In the genomic region with DNA sequence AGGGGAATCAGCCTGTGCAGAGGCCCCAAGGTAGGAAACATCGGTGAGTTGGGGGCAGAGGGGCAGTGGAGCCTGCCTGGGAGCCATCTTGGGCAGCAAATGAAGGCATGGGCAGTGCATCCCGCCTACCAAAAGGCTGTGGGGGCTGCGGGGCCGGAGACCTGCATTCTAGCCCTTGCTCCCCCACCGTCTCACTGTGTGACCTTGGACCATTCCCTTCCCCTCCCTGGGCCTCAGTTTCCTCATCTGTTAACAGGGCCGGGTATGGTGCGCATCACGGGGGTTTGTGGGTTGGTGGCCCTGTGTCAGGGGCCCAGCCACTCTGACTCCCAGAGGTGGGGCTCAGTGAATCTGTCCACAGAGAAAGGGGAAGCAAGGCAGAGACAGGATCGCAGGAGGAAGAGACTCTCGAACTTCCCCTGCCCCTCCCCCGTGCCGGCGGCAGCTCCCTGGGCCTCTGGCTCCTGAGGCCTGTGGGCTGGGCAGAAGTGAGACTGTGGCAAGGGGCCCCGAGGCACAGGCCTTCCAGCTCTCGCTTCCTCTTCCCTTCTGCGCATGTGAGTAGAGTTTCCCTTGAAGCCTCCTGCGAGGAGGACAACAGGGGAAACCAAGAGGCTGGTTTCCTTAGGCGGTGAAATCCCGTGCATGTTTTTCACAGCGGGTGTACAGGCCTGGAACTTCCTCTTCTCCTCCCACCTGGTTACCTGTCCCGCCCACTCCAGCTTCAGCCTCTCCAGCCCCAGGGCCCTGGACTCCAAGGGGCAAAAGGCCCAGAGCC, we compare ENCODE assay signal across 8 cellular contexts. TPM values are rescaled to one million over a fixed set of nuclear protein-coding genes. Genes with fewer than 3 reads are reported as not detected.
A peak's percentile ranks its signal among the peaks of the same experiment; 100 is the strongest.
DNase-seq lines count a peak whose midpoint lies in the region; ATAC-seq, FAIRE-seq and TF ChIP-seq lines count a peak whose summit lies in the region.

No MANE protein-coding gene starts in this region.

- no peaks in the 10 kb centered on the region for H3K36me3 ChIP-seq in HUES64 (ENCODE audit: insufficient read depth, low read length)
- no peaks in the 10 kb centered on the region for H3K36me3 ChIP-seq in H1 (ENCODE audit: control insufficient read depth in 2 of 4, insufficient read depth in 4 of 4, low read length in 3 of 4)
- no peaks in the 10 kb centered on the region for H3K36me3 ChIP-seq in neuronal stem cell (replicated peaks in 1 of 2; ENCODE audit: control insufficient read depth in 2 of 2, insufficient read depth in 2 of 2, low read length in 2 of 2)
- no peaks in the 10 kb centered on the region for H3K36me3 ChIP-seq in transverse colon

- no peak for FAIRE-seq in H1 (lab: Jason Lieb, UNC)

- CTCF ChIA-PET in CD4-positive, alpha-beta T cell (lab: Charles Lee), result interaction anchor here (0.6 kb wide), 1 partner anchor 28 kb away, joined by 4 read pairs; no protein-coding TSS in a partner anchor
- CTCF ChIA-PET in H1 (lab: Charles Lee; ENCODE audit: partially characterized antibody), result interaction anchor here (0.7 to 1.8 kb wide), 5 partner anchors 12 to 203 kb away, joined by 3 to 4 read pairs (median 4); no protein-coding TSS in a partner anchor

- H2AK5ac ChIP-seq in H1 (ENCODE audit: low read depth, low read length) (peak overlapping the region; percentile 99), neuronal stem cell (ENCODE audit: low read depth, low read length) (peak overlapping the region; percentile 2)

- no peaks in the 10 kb centered on the region for H3K27me3 ChIP-seq in CD4-positive, alpha-beta T cell (ENCODE audit: control insufficient read depth, insufficient read depth, low read length)
- H3K27me3 ChIP-seq in HUES64 (ENCODE audit: insufficient read depth, low read length) (no peaks in the 10 kb centered on the region), H1 (replicated peaks in 1 of 4; ENCODE audit: control insufficient read depth in 3 of 4, extremely low read depth in 1 of 4, insufficient read depth in 3 of 4, low read length in 3 of 4) (no peaks in the 10 kb centered on the region), neuronal stem cell (ENCODE audit: control insufficient read depth in 3 of 3, insufficient read depth in 3 of 3, low read depth in 1 of 3, low read length in 3 of 3) (no peaks in the 10 kb centered on the region), transverse colon (no peaks in the 10 kb centered on the region)

- no peaks in the 10 kb centered on the region for H3K9me3 Mint-ChIP-seq in CD4-positive, alpha-beta T cell
- no peaks in the 10 kb centered on the region for H3K9me3 Mint-ChIP-seq in activated CD4-positive, alpha-beta T cell treated with anti-CD3 and anti-CD28 coated beads, Interleukin-2, amount 10 ng/mL, durations not matched to agents 24 days and 14 days

- H2BK12ac ChIP-seq in H1 (ENCODE audit: low read depth, low read length), result peak overlapping the region; percentile 89; the same call in 1 of the 2 replicates
- no peak overlapping the region for H2BK12ac ChIP-seq in neuronal stem cell (ENCODE audit: low read length)

- H3K36me3 Mint-ChIP-seq in CD4-positive, alpha-beta T cell (ENCODE audit: low read depth), result no peaks in the 10 kb centered on the region
- H3K36me3 Mint-ChIP-seq in activated CD4-positive, alpha-beta T cell treated with anti-CD3 and anti-CD28 coated beads, Interleukin-2, amount 10 ng/mL, durations not matched to agents 24 days and 14 days (ENCODE audit: low read depth), result peaks cover 5% of the 10 kb centered on the region

- no peak for TF ChIP-seq CTCF in CD4-positive, alpha-beta T cell (IDR thresholded peaks at IDR 0.05)
- TF ChIP-seq CTCF in H1 (IDR thresholded peaks at IDR 0.05; ENCODE audit: control extremely low read depth in 1 of 3, insufficient read depth in 1 of 3, low read depth in 1 of 3, low read length in 3 of 3), result no peak
- TF ChIP-seq CTCF in transverse colon (IDR thresholded peaks at IDR 0.05), result no peak

- H4K91ac ChIP-seq in H1 (replicated peaks; ENCODE audit: insufficient read length, low read length) (peak overlapping the region; percentile 63), neuronal stem cell (ENCODE audit: low read depth, low read length, poor library complexity) (peak overlapping the region; percentile 77)

- H3K27ac ChIP-seq in CD4-positive, alpha-beta T cell (ENCODE audit: low read depth, low read length), result peak overlapping the region; percentile 81
- peak overlapping the region; percentile 72 for H3K27ac ChIP-seq in HUES64 (ENCODE audit: low read depth, low read length)
- peak overlapping the region; percentile 69 for H3K27ac ChIP-seq in H1 (ENCODE audit: low read depth, low read length)
- H3K27ac ChIP-seq in neuronal stem cell (replicated peaks; ENCODE audit: low read length), result peak overlapping the region; percentile 32
- peak overlapping the region; percentile 80 to 86 (median 83) for H3K27ac ChIP-seq in transverse colon

- ATAC-seq in CD4-positive, alpha-beta T cell (ENCODE audit: poor library complexity), result peak; percentile 67
- peak; percentile 91 for ATAC-seq in GM21381 (IDR thresholded peaks at IDR 0.05; ENCODE audit: unreplicated experiment)

- H3K18ac ChIP-seq in H1 (ENCODE audit: extremely low read depth, low read length), result peak overlapping the region; percentile 64
- H3K18ac ChIP-seq in neuronal stem cell (ENCODE audit: low read length), result peak overlapping the region; percentile 23

- H3K4me2 ChIP-seq in H1 (ENCODE audit: insufficient read depth in 1 of 2, low read depth in 2 of 2, low read length in 2 of 2) (peak overlapping the region in 1 of 2 experiments; percentile 18; a peak in 1 of 4 replicates), neuronal stem cell (ENCODE audit: insufficient read depth, low read length, poor library complexity, severe bottlenecking) (no peak overlapping the region)

- WGBS in HUES64, result 40% methylated on average over 21 of the region's 21 CpGs
- 58% methylated on average over 13 of the region's 21 CpGs; no CpG with 5 or more reads in 1 of the 2 experiments for WGBS in H1 (ENCODE audit: extremely low coverage in 1 of 2, insufficient coverage in 1 of 2, insufficient read length in 1 of 2, insufficient replicate concordance in 2 of 2, low coverage in 1 of 2, low lambda C conversion rate in 2 of 2, missing lambda C conversion rate in 1 of 2), 2 experiments
- WGBS in neuronal stem cell (ENCODE audit: extremely low coverage in 2 of 2, insufficient read length in 2 of 2, insufficient replicate concordance in 1 of 2), 2 donors, result no CpG with 5 or more reads among the region's 21 CpGs
- WGBS in transverse colon (ENCODE audit: low coverage in 1 of 2), 2 donors, result 43% methylated on average over 20 of the region's 21 CpGs; no CpG with 5 or more reads in 1 of the 2 donors

- TF ChIP-seq POLR2A in H1 (IDR thresholded peaks at IDR 0.05; ENCODE audit: control extremely low read depth in 1 of 2, low read depth in 2 of 2, low read length in 2 of 2), result peak in 1 of 2 experiments; percentile 30; a peak in 1 of 3 replicates
- peak; percentile 42 for TF ChIP-seq POLR2A in transverse colon (IDR thresholded peaks at IDR 0.05)

- peak in 1 of 2 experiments; percentile 8; a peak in 1 of 4 replicates for TF ChIP-seq RAD21 in H1 (IDR thresholded peaks at IDR 0.05 in 1 of 2, conservative IDR thresholded peaks at IDR 0.05 in 1 of 2; ENCODE audit: low read depth in 2 of 2, low read length in 2 of 2)

- no peak overlapping the region for H3K23ac ChIP-seq in H1 (ENCODE audit: insufficient read length)
- peak overlapping the region; percentile 14 for H3K23ac ChIP-seq in neuronal stem cell (ENCODE audit: low read depth, low read length, poor library complexity)

- no peak overlapping the region for H3K14ac ChIP-seq in H1 (ENCODE audit: insufficient read length)
- H3K14ac ChIP-seq in neuronal stem cell (ENCODE audit: low read length), result no peak overlapping the region

- 0 out of 4 replicates have a peak, but pooled peaks cover 0 to 2% of the 10 kb centered on the region in 2 experiments for H3K79me2 ChIP-seq in H1 (ENCODE audit: control insufficient read depth in 1 of 2, insufficient read depth in 2 of 2, low read length in 2 of 2)

- H4K5ac ChIP-seq in H1 (ENCODE audit: insufficient read length, low read depth, low read length), result peak overlapping the region; percentile 34

- H3K79me1 ChIP-seq in H1 (ENCODE audit: low read depth, low read length) (peaks cover 15% of the 10 kb centered on the region), neuronal stem cell (ENCODE audit: low read depth, low read length) (peaks cover 21% of the 10 kb centered on the region)

- H2BK120ac ChIP-seq in H1 (replicated peaks; ENCODE audit: low read depth, low read length) (peak overlapping the region; percentile 50), neuronal stem cell (ENCODE audit: low read depth, low read length) (peak overlapping the region; percentile 32)

- H3K27ac Mint-ChIP-seq in CD4-positive, alpha-beta T cell, result peak overlapping the region; percentile 97
- H3K27ac Mint-ChIP-seq in activated CD4-positive, alpha-beta T cell treated with anti-CD3 and anti-CD28 coated beads, Interleukin-2, amount 10 ng/mL, durations not matched to agents 24 days and 14 days, result peak overlapping the region; percentile 93

- no peaks in the 10 kb centered on the region for H3K9me3 ChIP-seq in CD4-positive, alpha-beta T cell (ENCODE audit: control insufficient read depth, low read length)
- H3K9me3 ChIP-seq in HUES64 (ENCODE audit: insufficient read depth, low read depth, low read length) (no peaks in the 10 kb centered on the region), H1 (ENCODE audit: insufficient read depth in 2 of 2, low read depth in 1 of 2, low read length in 1 of 2) (no peaks in the 10 kb centered on the region; a peak in 1 of 4 replicates), neuronal stem cell (replicated peaks in 1 of 2; ENCODE audit: control insufficient read depth in 2 of 2, insufficient read depth in 1 of 2, low read depth in 1 of 2, low read length in 2 of 2) (peaks cover 0 to 3% of the 10 kb centered on the region in 2 donors), transverse colon (no peaks in the 10 kb centered on the region)

- H2BK5ac ChIP-seq in H1 (ENCODE audit: low read depth, low read length) (peak overlapping the region; percentile 96; the same call in 1 of the 2 replicates), neuronal stem cell (ENCODE audit: low read length) (peak overlapping the region; percentile 40)

- H3K4ac ChIP-seq in H1 (replicated peaks; ENCODE audit: insufficient read length, low read depth, low read length) (peak overlapping the region; percentile 87), neuronal stem cell (ENCODE audit: low read length) (no peak overlapping the region)

- no peak overlapping the region for H3K56ac ChIP-seq in H1 (replicated peaks; ENCODE audit: insufficient read length, low read depth, low read length)

- H3K27me3 Mint-ChIP-seq in CD4-positive, alpha-beta T cell, result no peaks in the 10 kb centered on the region
- no peaks in the 10 kb centered on the region for H3K27me3 Mint-ChIP-seq in activated CD4-positive, alpha-beta T cell treated with anti-CD3 and anti-CD28 coated beads, Interleukin-2, amount 10 ng/mL, durations not matched to agents 24 days and 14 days

- intact Hi-C loops in CD4-positive, alpha-beta T cell (cut with DNase I, micrococcal nuclease), result no loop called here
- intact Hi-C loops in activated CD4-positive, alpha-beta T cell treated with anti-CD3 and anti-CD28 coated beads, Interleukin-2, amount 10 ng/mL, durations not matched to agents 24 days and 14 days (cut with micrococcal nuclease), result loop anchor here (1.0 to 5.0 kb wide), 5 partner anchors 21 to 166 kb away; a partner anchor contains a TSS
- intact Hi-C loops in transverse colon (cut with DNase I; ENCODE audit: low total_unique reads), result loop anchor here (5.0 kb wide), 1 partner anchor 147 kb away; a partner anchor contains a TSS

- in situ Hi-C loops in transverse colon (cut with MboI; ENCODE audit: low pct_ligation_motif_present in 1 of 4, low pct_unique_long_range_greater_than_20kb in 1 of 4, low sequenced_read_pairs in 3 of 4), result no loop called here

- H3K4me3 Mint-ChIP-seq in CD4-positive, alpha-beta T cell, result peak overlapping the region; percentile 67
- H3K4me3 Mint-ChIP-seq in activated CD4-positive, alpha-beta T cell treated with anti-CD3 and anti-CD28 coated beads, Interleukin-2, amount 10 ng/mL, durations not matched to agents 24 days and 14 days, result peak overlapping the region; percentile 68

- H3K4me1 ChIP-seq in HUES64 (ENCODE audit: insufficient read depth, low read length), result peaks cover 43% of the 10 kb centered on the region
- peaks cover 8 to 50% (median 36%) of the 10 kb centered on the region in 4 experiments for H3K4me1 ChIP-seq in H1 (replicated peaks in 1 of 4; ENCODE audit: control insufficient read depth in 3 of 4, insufficient read depth in 4 of 4, low read length in 3 of 4)
- H3K4me1 ChIP-seq in neuronal stem cell (ENCODE audit: control insufficient read depth in 2 of 2, insufficient read depth in 1 of 2, low read depth in 1 of 2, low read length in 2 of 2), result peaks cover 37 to 40% of the 10 kb centered on the region in 2 donors
- H3K4me1 ChIP-seq in transverse colon, result peaks cover 34 to 62% (median 43%) of the 10 kb centered on the region in 4 donors

- H3K4me3 ChIP-seq in HUES64 (ENCODE audit: low read length) (no peak overlapping the region), H1 (ENCODE audit: extremely low read depth in 1 of 4, insufficient read depth in 2 of 4, low read depth in 3 of 4, low read length in 4 of 4) (peak overlapping the region in 1 of 4 experiments; percentile 19; a peak in 1 of 8 replicates), neuronal stem cell (ENCODE audit: low read length in 2 of 2) (no peak overlapping the region), transverse colon (no peak overlapping the region)

- 0 out of 2 replicates have a peak overlapping the region, but pooled peaks have one; percentile 42 for H4K8ac ChIP-seq in H1 (ENCODE audit: extremely low read depth, insufficient read depth, low read length)
- H4K8ac ChIP-seq in neuronal stem cell (ENCODE audit: low read depth, low read length), result no peak overlapping the region

- H2AFZ ChIP-seq in H1 (ENCODE audit: low read length) (no peak overlapping the region; the same call in 1 of the 2 replicates), neuronal stem cell (ENCODE audit: low read length) (no peak overlapping the region)

- POLR2A ChIA-PET in CD4-positive, alpha-beta T cell (lab: Charles Lee), result interaction anchor here (0.8 to 1.7 kb wide), 9 partner anchors 25 to 174 kb away, joined by 3 to 12 read pairs (median 6); a partner anchor contains a TSS
- POLR2A ChIA-PET in H1 (lab: Charles Lee; ENCODE audit: partially characterized antibody), result interaction anchor here (0.6 to 4.8 kb wide), 4 partner anchors 10 to 146 kb away, joined by 3 to 29 read pairs (median 4); a partner anchor contains a TSS

- no peak; a peak in 1 of 3 replicates for TF ChIP-seq EP300 in H1 (IDR thresholded peaks at IDR 0.05; ENCODE audit: borderline replicate concordance in 1 of 2, low read depth in 2 of 2, low read length in 2 of 2)
- no peak for TF ChIP-seq EP300 in transverse colon (IDR thresholded peaks at IDR 0.05; ENCODE audit: low read depth)

- H2BK15ac ChIP-seq in H1 (ENCODE audit: low read length) (peak overlapping the region; percentile 33; the same call in 1 of the 2 replicates), neuronal stem cell (ENCODE audit: low read length) (peak overlapping the region; percentile 35)

- peaks cover 63% of the 10 kb centered on the region for H3K4me1 Mint-ChIP-seq in CD4-positive, alpha-beta T cell (ENCODE audit: low read depth)
- H3K4me1 Mint-ChIP-seq in activated CD4-positive, alpha-beta T cell treated with anti-CD3 and anti-CD28 coated beads, Interleukin-2, amount 10 ng/mL, durations not matched to agents 24 days and 14 days, result peaks cover 35% of the 10 kb centered on the region

- no peaks in the 10 kb centered on the region for H3K23me2 ChIP-seq in H1 (ENCODE audit: low read depth, low read length)

- H2BK20ac ChIP-seq in H1 (ENCODE audit: low read length), result peak overlapping the region; percentile 66; the same call in 1 of the 2 replicates

- DNase-seq in CD4-positive, alpha-beta T cell, result peak; percentile 35 to 63 (median 54)
- DNase-seq in activated CD4-positive, alpha-beta T cell treated with anti-CD3 and anti-CD28 coated beads, Interleukin-2, amount 10 ng/mL, durations not matched to agents 24 days and 14 days, result peak; percentile 92
- DNase-seq in H1 (ENCODE audit: low read depth in 1 of 2, low spot score in 2 of 2) (peak in 1 of 2 experiments; percentile 64), neuronal stem cell (ENCODE audit: low spot score) (no peak), transverse colon (peak; percentile 88), COLO829 (ENCODE audit: low spot score) (no peak)

- H3K9ac ChIP-seq in HUES64 (ENCODE audit: low read depth, low read length), result 0 out of 2 replicates have a peak overlapping the region, but pooled peaks have one; percentile 1
- no peak overlapping the region; a peak in 2 of 7 replicates for H3K9ac ChIP-seq in H1 (replicated peaks in 1 of 4; ENCODE audit: extremely low read depth in 1 of 4, low read depth in 3 of 4, low read length in 3 of 4)
- peak overlapping the region; percentile 36 for H3K9ac ChIP-seq in neuronal stem cell (ENCODE audit: low read depth, low read length, poor library complexity)

- no peaks in the 10 kb centered on the region for H4K20me1 ChIP-seq in H1 (replicated peaks in 1 of 2; ENCODE audit: control insufficient read depth in 1 of 2, insufficient read depth in 2 of 2, low read length in 2 of 2)

RNA-seq across cellular contexts. Expression of a gene that starts 42.9 kb away (rescaled TPM):
- 10 to 100 TPM; 38.0 to 38.2 TPM for total RNA-seq in CD4-positive, alpha-beta T cell
- polyA plus RNA-seq in HUES64 (2013, experiment 1 of 2), result 57.4 TPM
- polyA plus RNA-seq in HUES64 (2013, experiment 2 of 2), result 71.4 TPM
- 111 and 119 TPM in 2 replicates for total RNA-seq in activated CD4-positive, alpha-beta T cell treated with anti-CD3 and anti-CD28 coated beads, Interleukin-2, amount 10 ng/mL, durations not matched to agents 24 days and 14 days
- total RNA-seq in H1 (2021; fragmentation: NEBNext Ultra II Directional; extraction: Animal tissue kit (Norgen Biotek cat#: 25700)), result 64.2 and 64.6 TPM in 2 replicates
- 79.7 and 84.6 TPM in 2 replicates for polyA plus RNA-seq in H1 (2011; rRNA removed)
- 83.6 TPM for polyA plus RNA-seq in H1 (2011; cell fraction: cytosol; rRNA removed)
- polyA plus RNA-seq in H1 (2011; cell fraction: nucleus; rRNA removed), result 83.9 TPM
- polyA plus RNA-seq in H1 (2012, experiment 1 of 2), result 57.0 to 99.4 TPM (median 81.5 TPM) in 4 replicates
- polyA plus RNA-seq in H1 (2012, experiment 2 of 2), result 63.6 TPM
- polyA plus RNA-seq in H1 (2013, experiment 1 of 2), result 43.8 TPM
- polyA plus RNA-seq in H1 (2013, experiment 2 of 2), result 40.8 TPM
- polyA minus RNA-seq in H1 (2011; rRNA and poly(A)+ RNA removed), result 67.3 and 74.7 TPM in 2 replicates
- 43.6 TPM for polyA minus RNA-seq in H1 (2011; cell fraction: cytosol; rRNA and poly(A)+ RNA removed)
- 18.6 TPM for polyA minus RNA-seq in H1 (2011; cell fraction: nucleus; rRNA and poly(A)+ RNA removed)
- polyA plus RNA-seq in neuronal stem cell (2013, experiment 1 of 2), result 111 TPM
- polyA plus RNA-seq in neuronal stem cell (2013, experiment 2 of 2), result 110 TPM
- total RNA-seq in transverse colon, result 100 to 1,000 TPM in 1 of 4 donors, 10 to 100 TPM in 3; 19.1 to 101 (median 85.1) TPM

RNA-seq across cellular contexts. Expression of a gene that starts 58.3 kb away (rescaled TPM):
- total RNA-seq in CD4-positive, alpha-beta T cell, result 1 to 10 TPM; 6.5 to 7.7 TPM
- 22.4 TPM for polyA plus RNA-seq in HUES64 (2013, experiment 1 of 2)
- polyA plus RNA-seq in HUES64 (2013, experiment 2 of 2), result 20.4 TPM
- 28.3 and 29.3 TPM in 2 replicates for total RNA-seq in activated CD4-positive, alpha-beta T cell treated with anti-CD3 and anti-CD28 coated beads, Interleukin-2, amount 10 ng/mL, durations not matched to agents 24 days and 14 days
- 24.0 and 26.2 TPM in 2 replicates for total RNA-seq in H1 (2021; fragmentation: NEBNext Ultra II Directional; extraction: Animal tissue kit (Norgen Biotek cat#: 25700))
- polyA plus RNA-seq in H1 (2011; rRNA removed), result 10.5 and 14.4 TPM in 2 replicates
- 6.5 TPM for polyA plus RNA-seq in H1 (2011; cell fraction: cytosol; rRNA removed)
- polyA plus RNA-seq in H1 (2011; cell fraction: nucleus; rRNA removed), result 10.5 TPM
- polyA plus RNA-seq in H1 (2012, experiment 1 of 2), result 11.0 to 19.6 TPM (median 12.4 TPM) in 4 replicates
- 9.9 TPM for polyA plus RNA-seq in H1 (2012, experiment 2 of 2)
- 23.2 TPM for polyA plus RNA-seq in H1 (2013, experiment 1 of 2)
- polyA plus RNA-seq in H1 (2013, experiment 2 of 2), result 23.2 TPM
- 6.9 and 11.7 TPM in 2 replicates for polyA minus RNA-seq in H1 (2011; rRNA and poly(A)+ RNA removed)
- polyA minus RNA-seq in H1 (2011; cell fraction: cytosol; rRNA and poly(A)+ RNA removed), result 15.3 TPM
- 7.6 TPM for polyA minus RNA-seq in H1 (2011; cell fraction: nucleus; rRNA and poly(A)+ RNA removed)
- polyA plus RNA-seq in neuronal stem cell (2013, experiment 1 of 2), result 47.8 TPM
- polyA plus RNA-seq in neuronal stem cell (2013, experiment 2 of 2), result 50.8 TPM
- 10 to 100 TPM; 27.3 to 43.4 (median 35.6) TPM for total RNA-seq in transverse colon

Comparison
In these comparisons a context has a peak if more than half of its experiments do, and no peak if none do; other contexts are left out.
1. DNase-seq: peak in CD4-positive, alpha-beta T cell (10 of 10), activated CD4-positive, alpha-beta T cell treated with anti-CD3 and anti-CD28 coated beads, Interleukin-2, amount 10 ng/mL, durations not matched to agents 24 days and 14 days (single experiment) and transverse colon (single experiment); none in neuronal stem cell (single experiment) and COLO829 (single experiment).
2. H3K27ac ChIP-seq: peak in every context shown above with its lines; median percentile 83 in transverse colon; 81 in CD4-positive, alpha-beta T cell; 72 in HUES64; 69 in H1; 32 in neuronal stem cell.
3. H3K9ac ChIP-seq: peak in HUES64 (single experiment) and neuronal stem cell (single experiment); none in H1 (0 of 4).
4. intact Hi-C loops: an anchor here in activated CD4-positive, alpha-beta T cell treated with anti-CD3 and anti-CD28 coated beads, Interleukin-2, amount 10 ng/mL, durations not matched to agents 24 days and 14 days (1.0 to 5.0 kb wide) and transverse colon (5.0 kb wide); none called in CD4-positive, alpha-beta T cell.